ENCODE assay signal across 8 cellular contexts in the genomic region with DNA sequence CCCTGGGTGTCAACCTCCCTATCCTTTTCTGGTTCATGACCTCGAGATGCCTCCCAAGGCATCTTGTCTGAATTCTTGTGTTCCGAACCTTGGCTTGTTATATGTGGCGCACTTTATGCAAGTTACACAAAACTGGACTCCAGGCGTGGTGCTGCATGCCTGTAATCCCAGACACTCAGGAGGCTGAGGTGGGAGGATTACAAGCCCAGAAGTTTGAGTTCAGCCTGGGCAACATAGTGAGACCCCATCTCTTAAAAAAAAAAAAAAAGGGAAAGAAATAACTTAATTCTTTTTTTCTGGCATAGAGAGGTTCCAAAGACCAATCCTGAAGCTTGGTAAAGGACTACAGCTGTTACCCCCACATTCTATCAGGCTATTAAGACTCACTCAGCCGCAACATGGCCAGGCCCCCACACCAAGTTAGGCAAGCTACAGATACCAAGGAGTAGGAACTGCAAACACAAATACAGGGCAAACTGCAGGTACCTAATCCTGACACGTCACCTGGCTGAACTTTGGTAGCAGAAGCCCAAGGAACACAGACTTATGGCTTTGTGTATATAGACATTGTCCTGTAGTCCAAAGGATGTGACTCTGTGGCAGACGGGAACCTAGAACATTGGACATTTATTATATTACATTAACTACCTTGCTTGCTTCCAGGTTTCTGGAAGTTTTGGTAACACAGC. TPM values are rescaled to one million over a fixed set of nuclear protein-coding genes. Genes with fewer than 3 reads are reported as not detected.
DNase-seq lines count a peak whose midpoint lies in the region; ATAC-seq and TF ChIP-seq lines count a peak whose summit lies in the region.

No MANE protein-coding gene starts in this region.

- ATAC-seq in Panc1 = no peak

- peaks cover 21% of the 10 kb centered on the region for H3K4me1 ChIP-seq in CD8-positive, alpha-beta memory T cell (ENCODE audit: insufficient read depth, low read length)
- peaks cover 15% of the 10 kb centered on the region for H3K4me1 ChIP-seq in Panc1 (ENCODE audit: control insufficient read depth, insufficient read depth, low read length)
- peaks cover 3% of the 10 kb centered on the region for H3K4me1 ChIP-seq in ovary (ENCODE audit: insufficient read depth)

- no peaks in the 10 kb centered on the region for H3K27me3 ChIP-seq in CD8-positive, alpha-beta memory T cell (ENCODE audit: insufficient read depth, low read length, poor library complexity, severe bottlenecking)
- H3K27me3 ChIP-seq in Panc1 (ENCODE audit: control insufficient read depth, insufficient read depth, low read length) (no peaks in the 10 kb centered on the region), ovary (no peaks in the 10 kb centered on the region)

- no peak for TF ChIP-seq CTCF in Panc1 (IDR thresholded peaks at IDR 0.05)
- TF ChIP-seq CTCF in ovary (IDR thresholded peaks at IDR 0.05) = no peak

- BruUV-seq in Panc1 (replicated peaks; lab: Mats Ljungman, UMichigan) = TSS peak; percentile 77

- peak overlapping the region in 7 of 8 donors; percentile 89 to 99 (median 98) for H3K27ac Mint-ChIP-seq in CD8-positive, alpha-beta memory T cell

- H3K9me3 ChIP-seq in CD8-positive, alpha-beta memory T cell (ENCODE audit: low read length) = no peaks in the 10 kb centered on the region
- H3K9me3 ChIP-seq in Panc1 (ENCODE audit: control insufficient read depth, insufficient read depth, low read depth, low read length) = no peaks in the 10 kb centered on the region
- no peaks in the 10 kb centered on the region for H3K9me3 ChIP-seq in ovary

- H3K36me3 Mint-ChIP-seq in CD8-positive, alpha-beta memory T cell = peaks cover 0 to 32% (median 0%) of the 10 kb centered on the region in 3 donors

- WGBS in ovary, 3 donors = 59 to 79% (median 74%) methylated on average over 7 of the region's 7 CpGs

- peaks cover 28 to 39% (median 35%) of the 10 kb centered on the region in 3 donors for H3K4me1 Mint-ChIP-seq in CD8-positive, alpha-beta memory T cell

- CTCF ChIA-PET in CD8-positive, alpha-beta memory T cell (lab: Charles Lee) = interaction anchor here (1.6 to 4.5 kb wide), 5 partner anchors 11 to 27 kb away, joined by 3 to 25 read pairs (median 7); no protein-coding TSS in a partner anchor
- CTCF ChIA-PET in Panc1 (lab: Charles Lee) = interaction anchor here (0.9 kb wide), 1 partner anchor 28 kb away, joined by 5 read pairs; no protein-coding TSS in a partner anchor

- in situ Hi-C loops in Panc1 (cut with HindIII; ENCODE audit: low pct_unique_long_range_greater_than_20kb, low sequenced_read_pairs) = no loop called here

- TF ChIP-seq POLR2A in ovary (IDR thresholded peaks at IDR 0.05) = no peak

- intact Hi-C loops in Panc1 (cut with micrococcal nuclease; ENCODE audit: unreplicated experiment) (no loop called here), ovary (cut with DNase I) (no loop called here)

- peaks cover 9% of the 10 kb centered on the region for H3K36me3 ChIP-seq in CD8-positive, alpha-beta memory T cell (ENCODE audit: insufficient read depth, low read length)
- no peaks in the 10 kb centered on the region for H3K36me3 ChIP-seq in Panc1 (ENCODE audit: control insufficient read depth, insufficient read depth, low read length)
- no peaks in the 10 kb centered on the region for H3K36me3 ChIP-seq in ovary

- no peak overlapping the region for H3K4me3 ChIP-seq in CD8-positive, alpha-beta memory T cell (ENCODE audit: low read length)
- H3K4me3 ChIP-seq in Panc1 (ENCODE audit: low read depth in 2 of 2, low read length in 2 of 2) (peak overlapping the region; percentile 77 to 85), ovary (peak overlapping the region; percentile 62)

- H3K27ac ChIP-seq in CD8-positive, alpha-beta memory T cell (ENCODE audit: low read depth, low read length) = peak overlapping the region; percentile 93
- H3K27ac ChIP-seq in Panc1 (ENCODE audit: low read length) (peak overlapping the region; percentile 86), epithelial cell of prostate (peak overlapping the region; percentile 90), ovary (no peak overlapping the region)

- H3K4me3 Mint-ChIP-seq in CD8-positive, alpha-beta memory T cell = peak overlapping the region in 6 of 7 donors; percentile 88 to 96 (median 94)

- no peak for DNase-seq in CD8-positive, alpha-beta memory T cell
- DNase-seq in Panc1 (ENCODE audit: low read depth, low spot score) (no peak), epithelial cell of prostate (ENCODE audit: low read depth, low spot score) (no peak), ovary (no peak), NCI-H1092 treated with DMSO at 0.1 percent for 48 hours (lab: John Stamatoyannopoulos, UW) (no peak), DMS114 treated with DMSO at 0.1 percent for 48 hours (lab: John Stamatoyannopoulos, UW; ENCODE audit: unreplicated experiment) (no peak), DMS153 (lab: John Stamatoyannopoulos, UW) (no peak), AML-193 (lab: John Stamatoyannopoulos, UW) (no peak)

- H3K9me3 Mint-ChIP-seq in CD8-positive, alpha-beta memory T cell = no peaks in the 10 kb centered on the region

- no peak for TF ChIP-seq EP300 in ovary (IDR thresholded peaks at IDR 0.05)

- POLR2A ChIA-PET in CD8-positive, alpha-beta memory T cell (lab: Charles Lee) = interaction anchor here (1.2 kb wide), 1 partner anchor 12 kb away, joined by 4 read pairs; no protein-coding TSS in a partner anchor
- POLR2A ChIA-PET in Panc1 (lab: Charles Lee) = interaction anchor here (1.1 kb wide), 1 partner anchor 28 kb away, joined by 20 read pairs; no protein-coding TSS in a partner anchor

- peaks cover 0 to 1% of the 10 kb centered on the region in 2 donors for H3K27me3 Mint-ChIP-seq in CD8-positive, alpha-beta memory T cell

RNA-seq across cellular contexts. Expression of gene C11orf24, which starts 1.3 kb away (rescaled TPM):
- total RNA-seq in CD8-positive, alpha-beta memory T cell = 10 to 100 TPM; 46.9 to 49.8 TPM
- polyA plus RNA-seq in CD8-positive, alpha-beta memory T cell = 15.7 TPM
- total RNA-seq in Panc1 (2021; ENCODE audit: unreplicated experiment) (53.1 TPM), ovary (10 to 100 TPM; 17.3 to 47.3 (median 34.1) TPM)
- polyA plus RNA-seq in Panc1 (2012; ENCODE audit: insufficient read length) = 48.1 TPM
- 10 to 100 TPM; 14.7 to 16.1 TPM for polyA plus RNA-seq in ovary

RNA-seq across cellular contexts. Expression of gene LRP5, which starts 41.9 kb away (rescaled TPM):
- 1 to 10 TPM; 7.5 to 9.9 TPM for total RNA-seq in CD8-positive, alpha-beta memory T cell
- polyA plus RNA-seq in CD8-positive, alpha-beta memory T cell = 0.68 TPM
- total RNA-seq in Panc1 (2021; ENCODE audit: unreplicated experiment) = 171 TPM
- 357 TPM for polyA plus RNA-seq in Panc1 (2012; ENCODE audit: insufficient read length)
- total RNA-seq in ovary = 10 to 100 TPM; 21.8 to 63.8 (median 52.9) TPM
- polyA plus RNA-seq in ovary = 10 to 100 TPM in 1 of 2 donors, 1 to 10 TPM in 1; 3.1 to 47.2 TPM

RNA-seq across cellular contexts. Expression of gene KMT5B, which starts 57.4 kb away (rescaled TPM):
- 10 to 100 TPM; 21.9 to 22.6 TPM for total RNA-seq in CD8-positive, alpha-beta memory T cell
- polyA plus RNA-seq in CD8-positive, alpha-beta memory T cell = 49.1 TPM
- 48.6 TPM for total RNA-seq in Panc1 (2021; ENCODE audit: unreplicated experiment)
- polyA plus RNA-seq in Panc1 (2012; ENCODE audit: insufficient read length) = 36.9 TPM
- total RNA-seq in ovary = 10 to 100 TPM; 25.5 to 59.1 (median 50.6) TPM
- polyA plus RNA-seq in ovary = 10 to 100 TPM; 25.5 to 36.8 TPM

Comparison
In these comparisons a context has a peak if more than half of its experiments do, and no peak if none do; other contexts are left out.
1. H3K27ac ChIP-seq: peak in CD8-positive, alpha-beta memory T cell (single experiment), Panc1 (single experiment) and epithelial cell of prostate (single experiment); none in ovary (0 of 2).